In the genomic region with DNA sequence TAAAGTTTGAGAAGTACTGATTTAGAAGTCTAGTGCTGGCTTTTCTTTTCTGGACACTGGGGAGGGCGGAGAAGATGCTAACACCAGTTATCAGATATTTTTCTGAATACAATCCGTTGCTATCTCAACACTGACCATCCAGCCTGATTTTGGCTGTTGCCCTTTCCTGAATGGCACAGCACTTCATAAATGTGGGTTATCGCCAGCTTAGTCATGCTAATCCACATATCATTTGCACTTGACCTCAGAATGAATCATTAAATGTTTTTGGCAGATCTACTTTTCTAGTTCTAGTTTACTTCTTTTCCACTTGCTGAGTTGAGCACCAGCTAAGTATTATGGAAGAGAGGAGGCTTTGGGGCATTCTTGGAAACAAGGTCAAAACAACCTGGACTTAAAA, we compare ENCODE assay signal across 15 cellular contexts.
DNase-seq lines count a peak whose midpoint lies in the region; ATAC-seq, FAIRE-seq and TF ChIP-seq lines count a peak whose summit lies in the region.
"Had no signal": no experiment of that assay in that cellular context is flagged by ENCODE, and none has a peak within 500 bp of the region (broad histone marks: within the 10 kb centered on the region; RNA-seq: fewer than 3 reads in every experiment).

No MANE protein-coding gene starts in this region.

- no peak for ATAC-seq in activated CD8-positive, alpha-beta T cell treated with anti-CD3 and anti-CD28 coated beads, Interleukin-2, amount 10 ng/mL, durations not matched to agents 7 days and 5 days
- ATAC-seq in activated T-helper 17 cell treated with anti-CD3 and anti-CD28 coated beads, Interleukin-2, amount 50 U/mL, for 72 hours (replicated peaks), result no peak

- intact Hi-C loops in posterior vena cava (cut with DNase I), result no loop called here

- no peaks in the 10 kb centered on the region for H3K27me3 Mint-ChIP-seq in activated CD8-positive, alpha-beta T cell treated with anti-CD3 and anti-CD28 coated beads, Interleukin-2, amount 10 ng/mL, durations not matched to agents 7 days and 5 days (ENCODE audit: low read depth)
- H3K27me3 Mint-ChIP-seq in activated T-helper 17 cell treated with anti-CD3 and anti-CD28 coated beads, Interleukin-2, amount 50 U/mL, for 72 hours, result peaks cover 4% of the 10 kb centered on the region

- TF ChIP-seq POLR2A in GM12892 (IDR thresholded peaks at IDR 0.05; ENCODE audit: low read depth, low read length), result no peak

- FAIRE-seq in GM12892 (lab: Jason Lieb, UNC), result no peak

- H3K27ac Mint-ChIP-seq in activated CD8-positive, alpha-beta T cell treated with anti-CD3 and anti-CD28 coated beads, Interleukin-2, amount 10 ng/mL, durations not matched to agents 7 days and 5 days, result no peak overlapping the region
- H3K27ac Mint-ChIP-seq in activated T-helper 17 cell treated with anti-CD3 and anti-CD28 coated beads, Interleukin-2, amount 50 U/mL, for 72 hours, result no peak overlapping the region
- H3K27ac Mint-ChIP-seq: B cell, immature natural killer cell had no signal

- H3K36me3 Mint-ChIP-seq in activated CD8-positive, alpha-beta T cell treated with anti-CD3 and anti-CD28 coated beads, Interleukin-2, amount 10 ng/mL, durations not matched to agents 7 days and 5 days (ENCODE audit: low read depth), result no peaks in the 10 kb centered on the region
- H3K36me3 Mint-ChIP-seq in activated T-helper 17 cell treated with anti-CD3 and anti-CD28 coated beads, Interleukin-2, amount 50 U/mL, for 72 hours (ENCODE audit: low read depth), result no peaks in the 10 kb centered on the region
- H3K36me3 Mint-ChIP-seq: immature natural killer cell had no signal

- no peak for TF ChIP-seq CTCF in astrocyte of the cerebellum (IDR thresholded peaks at IDR 0.05; ENCODE audit: low read depth, low read length, missing control alignments)

- peak; percentile 11 for DNase-seq in AG08396 (ENCODE audit: low spot score)
- peak; percentile 53 for DNase-seq in HS-5 (ENCODE audit: low read depth)
- peak; percentile 23 for DNase-seq in astrocyte of the cerebellum (ENCODE audit: low read depth)
- peak; percentile 69 for DNase-seq in glomerular visceral epithelial cell (ENCODE audit: extremely low spot score)
- DNase-seq in activated CD8-positive, alpha-beta T cell treated with anti-CD3 and anti-CD28 coated beads, Interleukin-2, amount 10 ng/mL, durations not matched to agents 7 days and 5 days, result no peak
- no peak for DNase-seq in posterior vena cava (ENCODE audit: low spot score)
- no peak for DNase-seq in GM12892 (ENCODE audit: insufficient read length)
- DNase-seq: activated CD4-positive, alpha-beta T cell treated with anti-CD3 and anti-CD28 coated beads for 48 hours; activated T-cell treated with anti-CD3 and anti-CD28 coated beads, Interleukin-2, amount 50 U/mL, for 1 hour; immature natural killer cell; NCI-H2081 treated with DMSO at 0.1 percent for 48 hours; substantia nigra; T-helper 2 cell had no signal

- in situ Hi-C loops in astrocyte of the cerebellum (cut with HindIII; ENCODE audit: low sequenced_read_pairs), result no loop called here

- CTCF ChIA-PET in activated CD8-positive, alpha-beta T cell treated with anti-CD3 and anti-CD28 coated beads, Interleukin-2, amount 10 ng/mL, durations not matched to agents 7 days and 5 days (lab: Charles Lee), result no interaction called here

- H3K4me3 ChIP-seq in astrocyte of the cerebellum (ENCODE audit: low read depth, low read length), result no peak overlapping the region

- H3K4me3 Mint-ChIP-seq in activated CD8-positive, alpha-beta T cell treated with anti-CD3 and anti-CD28 coated beads, Interleukin-2, amount 10 ng/mL, durations not matched to agents 7 days and 5 days, result no peak overlapping the region
- H3K4me3 Mint-ChIP-seq in activated T-helper 17 cell treated with anti-CD3 and anti-CD28 coated beads, Interleukin-2, amount 50 U/mL, for 72 hours, result no peak overlapping the region
- H3K4me3 Mint-ChIP-seq: B cell, immature natural killer cell had no signal

- H3K4me1 Mint-ChIP-seq in activated CD8-positive, alpha-beta T cell treated with anti-CD3 and anti-CD28 coated beads, Interleukin-2, amount 10 ng/mL, durations not matched to agents 7 days and 5 days (ENCODE audit: low read depth), result no peaks in the 10 kb centered on the region
- no peaks in the 10 kb centered on the region for H3K4me1 Mint-ChIP-seq in activated T-helper 17 cell treated with anti-CD3 and anti-CD28 coated beads, Interleukin-2, amount 50 U/mL, for 72 hours
- H3K4me1 Mint-ChIP-seq: B cell, immature natural killer cell had no signal

- POLR2A ChIA-PET in activated CD8-positive, alpha-beta T cell treated with anti-CD3 and anti-CD28 coated beads, Interleukin-2, amount 10 ng/mL, durations not matched to agents 7 days and 5 days (lab: Charles Lee), result no interaction called here

- H3K9me3 Mint-ChIP-seq in activated CD8-positive, alpha-beta T cell treated with anti-CD3 and anti-CD28 coated beads, Interleukin-2, amount 10 ng/mL, durations not matched to agents 7 days and 5 days (ENCODE audit: insufficient read depth), result no peaks in the 10 kb centered on the region
- no peaks in the 10 kb centered on the region for H3K9me3 Mint-ChIP-seq in activated T-helper 17 cell treated with anti-CD3 and anti-CD28 coated beads, Interleukin-2, amount 50 U/mL, for 72 hours
- H3K9me3 Mint-ChIP-seq: immature natural killer cell had no signal

Comparison
In these comparisons a context has a peak if more than half of its experiments do, and no peak if none do; other contexts are left out.
1. DNase-seq: peak in AG08396 (single experiment), HS-5 (single experiment), astrocyte of the cerebellum (single experiment) and glomerular visceral epithelial cell (single experiment); none in activated CD8-positive, alpha-beta T cell treated with anti-CD3 and anti-CD28 coated beads, Interleukin-2, amount 10 ng/mL, durations not matched to agents 7 days and 5 days (single experiment), posterior vena cava (single experiment) and GM12892 (single experiment).